In genomic region chr2:119250891-119251290, GRCh38 we compare ENCODE assay signal across 25 cellular contexts.
"Had no signal": no experiment of that assay in that cellular context is flagged by ENCODE, and none has a peak within 500 bp of the region (broad histone marks: within the 10 kb centered on the region; RNA-seq: fewer than 3 reads in every experiment).

No MANE protein-coding gene starts in this region.

- H3K4me3 Mint-ChIP-seq: memory B cell; nephron; stimulated activated memory B cell treated with anti-CD40 and anti-IgM and Interleukin-4, amounts not matched to agents 10 μg/mL and 1 μg/mL and 100 μg/mL, for 72 hours; stimulated activated naive CD8-positive, alpha-beta T cell treated with anti-CD3 and anti-CD28 coated beads, Interleukin-15, Interleukin-2, amounts not matched to agents 100 ng/mL and 50 ng/mL, for 24 hours had no signal

- H3K27me3 ChIP-seq: dorsolateral prefrontal cortex, esophagus muscularis mucosa, gastroesophageal sphincter, right lobe of liver, spleen, testis, transverse colon had no signal

- H3K36me3 ChIP-seq: lower lobe of right lung, transverse colon had no signal

- FAIRE-seq: keratinocyte had no signal

- H3K27ac Mint-ChIP-seq: memory B cell; nephron; stimulated activated memory B cell treated with anti-CD40 and anti-IgM and Interleukin-4, amounts not matched to agents 10 μg/mL and 1 μg/mL and 100 μg/mL, for 72 hours; stimulated activated naive CD8-positive, alpha-beta T cell treated with anti-CD3 and anti-CD28 coated beads, Interleukin-15, Interleukin-2, amounts not matched to agents 100 ng/mL and 50 ng/mL, for 24 hours had no signal

- H3K27me3 Mint-ChIP-seq: memory B cell; stimulated activated memory B cell treated with anti-CD40 and anti-IgM and Interleukin-4, amounts not matched to agents 10 μg/mL and 1 μg/mL and 100 μg/mL, for 72 hours; stimulated activated naive CD8-positive, alpha-beta T cell treated with anti-CD3 and anti-CD28 coated beads, Interleukin-15, Interleukin-2, amounts not matched to agents 100 ng/mL and 50 ng/mL, for 24 hours had no signal

- H3K4me1 ChIP-seq: lower lobe of right lung, spleen, testis, transverse colon had no signal

- H2AFZ ChIP-seq: parathyroid adenoma had no signal

- H3K9me3 ChIP-seq: lower lobe of right lung, psoas muscle, right lobe of liver, testis, transverse colon had no signal

- H3K9ac ChIP-seq: parathyroid adenoma had no signal

- H3K4me3 ChIP-seq: dorsolateral prefrontal cortex, esophagus muscularis mucosa, gastroesophageal sphincter, left ventricle myocardium inferior, lower lobe of right lung, psoas muscle, right lobe of liver, spleen, testis, transverse colon had no signal

- H3K4me1 Mint-ChIP-seq: memory B cell; stimulated activated memory B cell treated with anti-CD40 and anti-IgM and Interleukin-4, amounts not matched to agents 10 μg/mL and 1 μg/mL and 100 μg/mL, for 72 hours had no signal

- H3K27ac ChIP-seq: epithelial cell of prostate, esophagus muscularis mucosa, gastroesophageal sphincter, left ventricle myocardium inferior, lower lobe of right lung, parathyroid adenoma, right lobe of liver, spleen, testis, transverse colon had no signal

- ATAC-seq: gastroesophageal sphincter; lower lobe of right lung; psoas muscle; stimulated activated memory B cell treated with anti-CD40 and anti-IgM and Interleukin-4, amounts not matched to agents 10 μg/mL and 1 μg/mL and 100 μg/mL, for 72 hours had no signal

- DNase-seq: cortex of kidney; effector memory CD4-positive, alpha-beta T cell; glutamatergic neuron; left ventricle myocardium inferior; lower lobe of right lung; naive B cell; psoas muscle; retina; right lobe of liver; spleen; stimulated activated CD4-positive, alpha-beta T cell treated with anti-CD3 and anti-CD28 coated beads, Interleukin-15, amount 100 ng/mL, for 24 hours; stimulated activated CD4-positive, alpha-beta T cell treated with anti-CD3 and anti-CD28 coated beads, Interleukin-1b, Interleukin-23, amount 100 ng/mL, for 48 hours; stimulated activated CD4-positive, alpha-beta T cell treated with anti-CD3 and anti-CD28 coated beads, Interleukin-4, amount 100 ng/mL, for 24 hours; testis; transverse colon had no signal

- H3K9me3 Mint-ChIP-seq: stimulated activated memory B cell treated with anti-CD40 and anti-IgM and Interleukin-4, amounts not matched to agents 10 μg/mL and 1 μg/mL and 100 μg/mL, for 72 hours; stimulated activated naive CD8-positive, alpha-beta T cell treated with anti-CD3 and anti-CD28 coated beads, Interleukin-15, Interleukin-2, amounts not matched to agents 100 ng/mL and 50 ng/mL, for 24 hours had no signal
